In genomic region chr19:38675611-38676010, GRCh38 we compare ENCODE assay signal across 1 cellular context.
TF ChIP-seq lines count a peak whose summit lies in the region.

No MANE protein-coding gene starts in this region.

TF ChIP-seq in HCT116, 20 proteins besides CTCF, POLR2A, EP300 and RAD21:
- TF ChIP-seq ELF1 (IDR thresholded peaks at IDR 0.05; ENCODE audit: borderline replicate concordance, low read depth) (no peak), ZFX (IDR thresholded peaks at IDR 0.05) (no peak), FOSL1 (IDR thresholded peaks at IDR 0.05; ENCODE audit: low read depth) (no peak), CBX3 (IDR thresholded peaks at IDR 0.05; ENCODE audit: low read depth) (no peak), SRF (IDR thresholded peaks at IDR 0.05; ENCODE audit: low read depth) (no peak), REST (IDR thresholded peaks at IDR 0.05; ENCODE audit: low read depth) (no peak), ZBTB33 (IDR thresholded peaks at IDR 0.05; ENCODE audit: extremely low read depth, insufficient replicate concordance, low read length) (no peak)
